Comparison of ENCODE assay signal across 11 cellular contexts in the genomic region with DNA sequence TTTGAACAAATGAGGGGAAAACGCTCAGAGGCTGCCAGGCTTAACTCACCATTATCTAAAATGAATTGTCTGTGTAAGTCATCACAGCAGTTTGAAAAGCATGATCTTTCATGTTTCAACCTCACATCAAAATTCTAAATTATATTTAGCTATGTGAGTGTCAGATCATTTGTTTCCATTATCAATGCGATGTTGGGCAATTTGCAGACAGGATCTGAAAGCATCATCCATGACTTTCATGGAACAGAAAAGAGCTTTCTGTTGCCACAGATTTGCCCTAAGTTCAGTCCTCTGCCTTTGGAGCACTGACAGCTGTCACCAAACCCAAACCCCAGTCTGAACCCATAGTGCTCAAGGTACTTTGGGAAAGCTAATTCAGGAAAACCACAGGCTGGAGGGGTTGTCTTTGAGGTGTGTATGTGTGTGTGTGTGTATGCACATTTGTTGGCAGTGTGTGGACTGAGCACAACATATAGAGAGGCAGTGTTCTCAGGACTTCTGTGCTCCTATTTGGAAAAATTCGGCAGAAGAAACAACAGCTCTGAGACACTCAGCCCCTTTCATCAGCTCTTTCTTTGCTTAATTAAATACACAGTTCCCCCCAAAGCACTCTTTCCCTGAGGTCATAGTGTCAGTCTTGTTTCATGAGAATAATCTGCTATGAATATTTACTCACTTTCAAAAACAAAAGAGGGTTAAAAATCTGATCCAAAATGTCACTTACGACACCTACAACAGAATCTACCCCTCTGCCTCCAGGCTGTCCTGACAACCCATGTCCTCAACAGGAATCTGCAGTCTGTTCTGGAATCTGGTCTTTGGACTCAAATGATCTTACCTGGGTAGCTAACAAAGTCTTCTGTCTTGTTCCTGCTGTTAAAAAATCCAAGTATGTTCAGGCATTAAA.
DNase-seq lines count a peak whose midpoint lies in the region; ATAC-seq and TF ChIP-seq lines count a peak whose summit lies in the region.
"Had no signal": no experiment of that assay in that cellular context is flagged by ENCODE, and none has a peak within 500 bp of the region (broad histone marks: within the 10 kb centered on the region; RNA-seq: fewer than 3 reads in every experiment).

No MANE protein-coding gene starts in this region.

- H3K36me3 ChIP-seq in Karpas-422 (ENCODE audit: insufficient read depth, low read length) (peaks cover 21% of the 10 kb centered on the region; the same call in 1 of the 2 replicates), neutrophil (peaks cover 35% of the 10 kb centered on the region)

- TF ChIP-seq CTCF in CD4-positive, alpha-beta T cell (IDR thresholded peaks at IDR 0.05), result no peak
- TF ChIP-seq CTCF in coronary artery (IDR thresholded peaks at IDR 0.05), result no peak
- no peak for TF ChIP-seq CTCF in neutrophil (IDR thresholded peaks at IDR 0.05)

- intact Hi-C loops in CD4-positive, alpha-beta T cell (cut with DNase I, micrococcal nuclease), result no loop called here

- H3K27ac ChIP-seq in CD4-positive, alpha-beta T cell (ENCODE audit: low read depth, low read length), result no peak overlapping the region
- H3K27ac ChIP-seq in Karpas-422 (ENCODE audit: low read length), result 0 out of 2 replicates have a peak overlapping the region, but pooled peaks have one; percentile 7
- peak overlapping the region; percentile 83 to 88 for H3K27ac ChIP-seq in coronary artery
- peak overlapping the region; percentile 22 for H3K27ac ChIP-seq in neutrophil

- H3K4me1 Mint-ChIP-seq in CD4-positive, alpha-beta T cell (ENCODE audit: low read depth), result peaks cover 84% of the 10 kb centered on the region

- H3K4me2 ChIP-seq in Karpas-422 (ENCODE audit: low read depth, low read length, poor library complexity, severe bottlenecking), result no peak overlapping the region

- peaks cover 83% of the 10 kb centered on the region for H3K36me3 Mint-ChIP-seq in CD4-positive, alpha-beta T cell (ENCODE audit: low read depth)

- H4K20me1 ChIP-seq in Karpas-422 (ENCODE audit: insufficient read depth, low read depth, low read length), result no peaks in the 10 kb centered on the region

- POLR2A ChIA-PET in CD4-positive, alpha-beta T cell (lab: Charles Lee), result interaction anchor here (0.6 to 1.0 kb wide), 4 partner anchors 9 to 24 kb away, joined by 3 read pairs; no protein-coding TSS in a partner anchor

- no peaks in the 10 kb centered on the region for H3K27me3 Mint-ChIP-seq in CD4-positive, alpha-beta T cell

- H3K9me2 ChIP-seq in Karpas-422 (replicated peaks; ENCODE audit: insufficient read depth, low read length), result no peaks in the 10 kb centered on the region

- H3K4me3 ChIP-seq in Karpas-422 (ENCODE audit: low read length) (no peak overlapping the region), coronary artery (peak overlapping the region; percentile 56), neutrophil (ENCODE audit: low read depth in 1 of 2, low read length in 1 of 2) (no peak overlapping the region)

- H3K27ac Mint-ChIP-seq in CD4-positive, alpha-beta T cell, result peak overlapping the region; percentile 64

- H3K4me1 ChIP-seq in Karpas-422 (ENCODE audit: low read length), result peaks cover 26% of the 10 kb centered on the region
- H3K4me1 ChIP-seq in neutrophil (ENCODE audit: control insufficient read depth in 1 of 2, insufficient read depth in 1 of 2, low read depth in 1 of 2, low read length in 1 of 2), result peaks cover 37% of the 10 kb centered on the region in 2 experiments

- no peak for ATAC-seq in CD4-positive, alpha-beta T cell (ENCODE audit: poor library complexity)
- ATAC-seq in GM21381 (IDR thresholded peaks at IDR 0.05; ENCODE audit: unreplicated experiment), result no peak

- H3K4me3 Mint-ChIP-seq in CD4-positive, alpha-beta T cell, result peak overlapping the region; percentile 9

- peaks cover 89% of the 10 kb centered on the region for H3K79me2 ChIP-seq in Karpas-422 (ENCODE audit: low read length)

- no peak overlapping the region for H3K9ac ChIP-seq in Karpas-422 (ENCODE audit: low read length)

- no peaks in the 10 kb centered on the region for H3K9me3 Mint-ChIP-seq in CD4-positive, alpha-beta T cell

- CTCF ChIA-PET in CD4-positive, alpha-beta T cell (lab: Charles Lee), result interaction anchor here (0.7 to 1.1 kb wide), 2 partner anchors 16 to 26 kb away, joined by 3 read pairs; no protein-coding TSS in a partner anchor

- no peaks in the 10 kb centered on the region for H3K9me3 ChIP-seq in CD4-positive, alpha-beta T cell (ENCODE audit: control insufficient read depth, low read length)
- H3K9me3 ChIP-seq in Karpas-422 (ENCODE audit: low read length) (no peaks in the 10 kb centered on the region), neutrophil (no peaks in the 10 kb centered on the region)

- H3K27me3 ChIP-seq in CD4-positive, alpha-beta T cell (ENCODE audit: control insufficient read depth, insufficient read depth, low read length), result no peaks in the 10 kb centered on the region
- no peaks in the 10 kb centered on the region for H3K27me3 ChIP-seq in Karpas-422 (ENCODE audit: low read length)
- no peaks in the 10 kb centered on the region for H3K27me3 ChIP-seq in neutrophil

- no peak overlapping the region for H2AFZ ChIP-seq in Karpas-422 (ENCODE audit: low read length)

- DNase-seq in CD4-positive, alpha-beta T cell, result no peak
- DNase-seq in Karpas-422 (no peak), coronary artery (ENCODE audit: low spot score) (no peak), NCI-H510A treated with DMSO at 0.1 percent for 48 hours (lab: John Stamatoyannopoulos, UW) (no peak), NCI-H1092 (lab: John Stamatoyannopoulos, UW) (no peak), SIG-M5 (lab: John Stamatoyannopoulos, UW) (no peak)
- DNase-seq: activated CD4-positive, alpha-beta T cell treated with anti-CD3 and anti-CD28 coated beads for 1 hour; GF-D8; NCI-H526 treated with DMSO at 0.1 percent for 48 hours had no signal
